ENCODE assay signal across 8 cellular contexts in the genomic region with DNA sequence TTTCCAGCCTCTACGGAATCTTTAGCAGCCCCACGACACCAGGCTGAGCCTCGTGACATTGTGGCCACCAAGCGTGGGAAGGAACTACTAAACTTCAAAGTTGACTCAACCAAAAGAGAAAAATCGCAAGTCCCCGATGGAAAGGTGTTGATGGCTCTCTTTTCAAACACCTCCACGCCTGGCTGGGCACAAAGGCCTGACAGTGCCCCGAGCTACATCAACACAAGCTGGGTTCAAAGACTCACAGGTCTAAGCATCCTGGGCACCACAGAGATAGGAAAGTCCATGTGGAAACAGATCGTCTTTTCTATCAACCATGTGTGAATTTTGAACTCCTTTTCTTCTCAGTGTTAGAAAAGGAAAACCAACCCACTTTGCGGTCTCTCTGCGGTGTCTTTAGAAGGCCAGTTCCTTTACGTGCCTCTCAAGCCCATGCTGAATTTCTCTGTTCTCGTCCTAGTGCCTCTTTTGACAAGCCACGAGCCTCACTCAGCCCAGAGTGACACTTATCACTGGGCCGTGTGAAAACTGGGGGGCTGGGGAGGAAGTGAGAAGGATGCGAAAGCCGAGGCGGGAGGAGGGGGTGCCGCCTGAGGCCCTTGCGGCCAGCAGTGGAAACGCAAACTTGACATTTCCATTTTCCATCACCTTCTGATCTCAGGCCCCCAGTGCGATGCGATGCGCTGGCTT. TPM values are rescaled to one million over a fixed set of nuclear protein-coding genes. Genes with fewer than 3 reads are reported as not detected.
DNase-seq lines count a peak whose midpoint lies in the region; ATAC-seq and TF ChIP-seq lines count a peak whose summit lies in the region.

No MANE protein-coding gene starts in this region.

- peak; percentile 63 for ATAC-seq in GM21737 (IDR thresholded peaks at IDR 0.05; ENCODE audit: unreplicated experiment)
- ATAC-seq in natural killer cell, result peak; percentile 63 to 85 (median 83)

- TF ChIP-seq POLR2A in thyroid gland (IDR thresholded peaks at IDR 0.05), result no peak

- H3K36me3 Mint-ChIP-seq in natural killer cell, result no peaks in the 10 kb centered on the region

- peak overlapping the region; percentile 78 for H3K4me3 Mint-ChIP-seq in natural killer cell

- H3K27ac ChIP-seq in thyroid gland, result peak overlapping the region in 2 of 3 donors; percentile 27 to 56

- WGBS in thyroid gland, 2 donors, result 24 to 29% methylated on average over 24 of the region's 24 CpGs

- peaks cover 95 to 96% of the 10 kb centered on the region in 2 donors for H3K4me1 Mint-ChIP-seq in natural killer cell

- TF ChIP-seq CTCF in GM12865 (IDR thresholded peaks at IDR 0.05; ENCODE audit: insufficient read depth, low read depth, low read length, missing control alignments) (peak; percentile 58), natural killer cell (IDR thresholded peaks at IDR 0.05) (peak; percentile 18), thyroid gland (IDR thresholded peaks at IDR 0.05) (peak in 4 of 6 experiments; percentile 18 to 48 (median 42))

- H3K27me3 Mint-ChIP-seq in natural killer cell (ENCODE audit: low read depth in 2 of 2), result no peaks in the 10 kb centered on the region

- DNase-seq in GM12865 (ENCODE audit: low read depth) (peak; percentile 99), MV-4-11 (lab: John Stamatoyannopoulos, UW) (peak; percentile 88), natural killer cell (peak; percentile 80), thyroid gland (peak; percentile 76 to 78), H4 (ENCODE audit: low spot score) (no peak), AG20443 (ENCODE audit: low spot score) (no peak)
- peak; percentile 32 for DNase-seq in activated effector memory CD4-positive, alpha-beta T cell treated with Interleukin-2 at 50 U/mL for 16 hours

- no peaks in the 10 kb centered on the region for H3K9me3 Mint-ChIP-seq in natural killer cell

- H3K36me3 ChIP-seq in thyroid gland, result no peaks in the 10 kb centered on the region

- no peaks in the 10 kb centered on the region for H3K27me3 ChIP-seq in thyroid gland

- intact Hi-C loops in natural killer cell (cut with micrococcal nuclease), result loop anchor here (1.0 to 5.0 kb wide), 7 partner anchors 26 to 99 kb away; partner anchors contain the start of gene TBC1D7
- intact Hi-C loops in thyroid gland (cut with DNase I), result no loop called here

- peaks cover 13 to 28% of the 10 kb centered on the region in 2 donors for H3K4me1 ChIP-seq in thyroid gland

- peak overlapping the region; percentile 75 for H3K4me3 ChIP-seq in GM12865 (ENCODE audit: low read depth, low read length)
- no peak overlapping the region for H3K4me3 ChIP-seq in thyroid gland (replicated peaks in 1 of 3)

- H3K9me3 ChIP-seq in thyroid gland, result no peaks in the 10 kb centered on the region

- H3K27ac Mint-ChIP-seq in natural killer cell, result peak overlapping the region; percentile 98 to 99

RNA-seq across cellular contexts. Expression of gene GFOD1, which starts 59.4 kb away (rescaled TPM):
- total RNA-seq in natural killer cell (10 to 100 TPM; 59.7 to 74.5 (median 71.2) TPM), thyroid gland (10 to 100 TPM in 1 of 4 donors, 1 to 10 TPM in 3; 4.2 to 18.4 (median 8.5) TPM)
- 0.82 and 0.87 TPM in 2 replicates for total RNA-seq in H4 (2014; rRNA removed; shearing (Covaris generic))

Comparison
In these comparisons a context has a peak if more than half of its experiments do, and no peak if none do; other contexts are left out.
1. DNase-seq: peak in GM12865 (single experiment), MV-4-11 (single experiment), activated effector memory CD4-positive, alpha-beta T cell treated with Interleukin-2 at 50 U/mL for 16 hours (single experiment), natural killer cell (single experiment) and thyroid gland (2 of 2); none in H4 (single experiment) and AG20443 (single experiment).
2. Peak in every context shown above with its lines, with median percentiles within 50 percentile points of each other: CTCF ChIP-seq.